ENCODE assay signal across 1 cellular context in genomic region chr19:8001995-8002849, GRCh38.
TF ChIP-seq lines count a peak whose summit lies in the region.

No MANE protein-coding gene starts in this region.

TF ChIP-seq in K562, 482 proteins besides CTCF, POLR2A, EP300 and RAD21 (continued from another document):
- no peak for TF ChIP-seq CUX1 (CRISPR knock-in tag; IDR thresholded peaks at IDR 0.05)
- no peak for TF ChIP-seq ZNF23 (CRISPR knock-in tag; IDR thresholded peaks at IDR 0.05)
- TF ChIP-seq E2F6 (IDR thresholded peaks at IDR 0.05; ENCODE audit: borderline replicate concordance in 1 of 2, extremely low read depth in 1 of 2, insufficient read depth in 1 of 2, insufficient read length in 1 of 2, low read depth in 1 of 2, low read length in 1 of 2, poor library complexity in 1 of 2, severe bottlenecking in 1 of 2): peak in 1 of 2 experiments; percentile 28
- peak; percentile 71 for TF ChIP-seq MYC (IDR thresholded peaks at IDR 0.05; ENCODE audit: low read depth, low read length)
- TF ChIP-seq MYC (CRISPR knock-in tag; IDR thresholded peaks at IDR 0.05; ENCODE audit: borderline replicate concordance, low read depth): no peak
- TF ChIP-seq MITF (IDR thresholded peaks at IDR 0.05): no peak
- no peak for TF ChIP-seq ZNF436 (CRISPR knock-in tag; IDR thresholded peaks at IDR 0.05)
- no peak for TF ChIP-seq FOXO4 (CRISPR knock-in tag; IDR thresholded peaks at IDR 0.05)
- TF ChIP-seq ASH1L (IDR thresholded peaks at IDR 0.05; ENCODE audit: borderline replicate concordance, low read depth, partially characterized antibody): no peak
- no peak for TF ChIP-seq RBBP5 (IDR thresholded peaks at IDR 0.05; ENCODE audit: borderline replicate concordance, insufficient read depth, low read length, poor library complexity, severe bottlenecking)
- TF ChIP-seq ZNF584 (CRISPR knock-in tag; IDR thresholded peaks at IDR 0.05; ENCODE audit: low read depth): no peak
- no peak for TF ChIP-seq BRD9 (IDR thresholded peaks at IDR 0.05; ENCODE audit: low read depth, partially characterized antibody)
- TF ChIP-seq TCF3 (CRISPR knock-in tag; IDR thresholded peaks at IDR 0.05): no peak; the same call in 1 of the 2 replicates
- no peak for TF ChIP-seq PYGO2 (tag; IDR thresholded peaks at IDR 0.05)
- no peak for TF ChIP-seq STAT6 (CRISPR knock-in tag; IDR thresholded peaks at IDR 0.05)
- TF ChIP-seq HNRNPLL (IDR thresholded peaks at IDR 0.05; ENCODE audit: low read depth, low read length, poor library complexity, severe bottlenecking): no peak
- TF ChIP-seq GATAD2B (IDR thresholded peaks at IDR 0.05; ENCODE audit: borderline replicate concordance): no peak
- TF ChIP-seq KAT2B (IDR thresholded peaks at IDR 0.05; ENCODE audit: low read depth, low read length): no peak
- TF ChIP-seq DACH1 (IDR thresholded peaks at IDR 0.05; ENCODE audit: partially characterized antibody): no peak
- no peak for TF ChIP-seq ZNF316 (IDR thresholded peaks at IDR 0.05)
- TF ChIP-seq ZNF311 (CRISPR knock-in tag; IDR thresholded peaks at IDR 0.05): no peak
- no peak for TF ChIP-seq CLOCK (CRISPR knock-in tag; IDR thresholded peaks at IDR 0.05; ENCODE audit: borderline replicate concordance)
- TF ChIP-seq SPI1 (IDR thresholded peaks at IDR 0.05; ENCODE audit: borderline replicate concordance, low read depth, low read length): peak; percentile 76
- TF ChIP-seq MCM2 (IDR thresholded peaks at IDR 0.05; ENCODE audit: low read depth): no peak
- no peak for TF ChIP-seq ARID2 (IDR thresholded peaks at IDR 0.05)
- no peak for TF ChIP-seq ZBTB34 (CRISPR knock-in tag; IDR thresholded peaks at IDR 0.05)
- TF ChIP-seq IRF9 (tag; IDR thresholded peaks at IDR 0.05): no peak
- no peak for TF ChIP-seq ELK1 (CRISPR knock-in tag; IDR thresholded peaks at IDR 0.05)
- no peak for TF ChIP-seq TGIF2 (CRISPR knock-in tag; IDR thresholded peaks at IDR 0.05)
- TF ChIP-seq TRIM28 (IDR thresholded peaks at IDR 0.05): no peak
- no peak for TF ChIP-seq ZKSCAN8 (CRISPR knock-in tag; IDR thresholded peaks at IDR 0.05)
- TF ChIP-seq YBX1 (IDR thresholded peaks at IDR 0.05): no peak
- 0 out of 2 replicates have a peak, but pooled peaks have one; percentile 73 for TF ChIP-seq SP1 (CRISPR knock-in tag; IDR thresholded peaks at IDR 0.05)
- TF ChIP-seq ZNF518B (CRISPR knock-in tag; IDR thresholded peaks at IDR 0.05): no peak
- no peak; the same call in 1 of the 2 replicates for TF ChIP-seq ETV5 (CRISPR knock-in tag; IDR thresholded peaks at IDR 0.05; ENCODE audit: low read depth)
